In the genomic region with DNA sequence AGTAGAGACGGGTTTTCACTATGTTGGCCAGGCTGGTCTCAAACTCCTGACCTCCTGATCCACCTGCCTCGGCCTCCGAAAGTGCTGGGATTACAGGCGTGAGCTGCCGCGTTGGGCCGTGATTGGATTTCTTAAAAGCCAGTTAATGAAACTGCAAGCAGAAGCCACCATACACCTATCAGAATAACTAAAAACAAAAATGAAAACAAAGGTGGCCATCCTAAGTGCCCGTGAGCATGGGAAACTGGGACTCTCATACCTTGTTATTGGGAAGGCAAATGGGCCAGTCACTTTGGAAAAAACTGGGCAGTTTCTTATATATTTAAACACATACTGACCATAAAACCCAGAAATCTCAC, we compare ENCODE assay signal across 1 cellular context.
TF ChIP-seq lines count a peak whose summit lies in the region.

No MANE protein-coding gene starts in this region.

TF ChIP-seq in GM23338, 12 proteins besides CTCF, POLR2A, EP300 and RAD21 (continued from another document):
- TF ChIP-seq, protein P1, sequence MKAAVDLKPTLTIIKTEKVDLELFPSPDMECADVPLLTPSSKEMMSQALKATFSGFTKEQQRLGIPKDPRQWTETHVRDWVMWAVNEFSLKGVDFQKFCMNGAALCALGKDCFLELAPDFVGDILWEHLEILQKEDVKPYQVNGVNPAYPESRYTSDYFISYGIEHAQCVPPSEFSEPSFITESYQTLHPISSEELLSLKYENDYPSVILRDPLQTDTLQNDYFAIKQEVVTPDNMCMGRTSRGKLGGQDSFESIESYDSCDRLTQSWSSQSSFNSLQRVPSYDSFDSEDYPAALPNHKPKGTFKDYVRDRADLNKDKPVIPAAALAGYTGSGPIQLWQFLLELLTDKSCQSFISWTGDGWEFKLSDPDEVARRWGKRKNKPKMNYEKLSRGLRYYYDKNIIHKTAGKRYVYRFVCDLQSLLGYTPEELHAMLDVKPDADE (IDR thresholded peaks at IDR 0.05): no peak
- TF ChIP-seq, protein P2, sequence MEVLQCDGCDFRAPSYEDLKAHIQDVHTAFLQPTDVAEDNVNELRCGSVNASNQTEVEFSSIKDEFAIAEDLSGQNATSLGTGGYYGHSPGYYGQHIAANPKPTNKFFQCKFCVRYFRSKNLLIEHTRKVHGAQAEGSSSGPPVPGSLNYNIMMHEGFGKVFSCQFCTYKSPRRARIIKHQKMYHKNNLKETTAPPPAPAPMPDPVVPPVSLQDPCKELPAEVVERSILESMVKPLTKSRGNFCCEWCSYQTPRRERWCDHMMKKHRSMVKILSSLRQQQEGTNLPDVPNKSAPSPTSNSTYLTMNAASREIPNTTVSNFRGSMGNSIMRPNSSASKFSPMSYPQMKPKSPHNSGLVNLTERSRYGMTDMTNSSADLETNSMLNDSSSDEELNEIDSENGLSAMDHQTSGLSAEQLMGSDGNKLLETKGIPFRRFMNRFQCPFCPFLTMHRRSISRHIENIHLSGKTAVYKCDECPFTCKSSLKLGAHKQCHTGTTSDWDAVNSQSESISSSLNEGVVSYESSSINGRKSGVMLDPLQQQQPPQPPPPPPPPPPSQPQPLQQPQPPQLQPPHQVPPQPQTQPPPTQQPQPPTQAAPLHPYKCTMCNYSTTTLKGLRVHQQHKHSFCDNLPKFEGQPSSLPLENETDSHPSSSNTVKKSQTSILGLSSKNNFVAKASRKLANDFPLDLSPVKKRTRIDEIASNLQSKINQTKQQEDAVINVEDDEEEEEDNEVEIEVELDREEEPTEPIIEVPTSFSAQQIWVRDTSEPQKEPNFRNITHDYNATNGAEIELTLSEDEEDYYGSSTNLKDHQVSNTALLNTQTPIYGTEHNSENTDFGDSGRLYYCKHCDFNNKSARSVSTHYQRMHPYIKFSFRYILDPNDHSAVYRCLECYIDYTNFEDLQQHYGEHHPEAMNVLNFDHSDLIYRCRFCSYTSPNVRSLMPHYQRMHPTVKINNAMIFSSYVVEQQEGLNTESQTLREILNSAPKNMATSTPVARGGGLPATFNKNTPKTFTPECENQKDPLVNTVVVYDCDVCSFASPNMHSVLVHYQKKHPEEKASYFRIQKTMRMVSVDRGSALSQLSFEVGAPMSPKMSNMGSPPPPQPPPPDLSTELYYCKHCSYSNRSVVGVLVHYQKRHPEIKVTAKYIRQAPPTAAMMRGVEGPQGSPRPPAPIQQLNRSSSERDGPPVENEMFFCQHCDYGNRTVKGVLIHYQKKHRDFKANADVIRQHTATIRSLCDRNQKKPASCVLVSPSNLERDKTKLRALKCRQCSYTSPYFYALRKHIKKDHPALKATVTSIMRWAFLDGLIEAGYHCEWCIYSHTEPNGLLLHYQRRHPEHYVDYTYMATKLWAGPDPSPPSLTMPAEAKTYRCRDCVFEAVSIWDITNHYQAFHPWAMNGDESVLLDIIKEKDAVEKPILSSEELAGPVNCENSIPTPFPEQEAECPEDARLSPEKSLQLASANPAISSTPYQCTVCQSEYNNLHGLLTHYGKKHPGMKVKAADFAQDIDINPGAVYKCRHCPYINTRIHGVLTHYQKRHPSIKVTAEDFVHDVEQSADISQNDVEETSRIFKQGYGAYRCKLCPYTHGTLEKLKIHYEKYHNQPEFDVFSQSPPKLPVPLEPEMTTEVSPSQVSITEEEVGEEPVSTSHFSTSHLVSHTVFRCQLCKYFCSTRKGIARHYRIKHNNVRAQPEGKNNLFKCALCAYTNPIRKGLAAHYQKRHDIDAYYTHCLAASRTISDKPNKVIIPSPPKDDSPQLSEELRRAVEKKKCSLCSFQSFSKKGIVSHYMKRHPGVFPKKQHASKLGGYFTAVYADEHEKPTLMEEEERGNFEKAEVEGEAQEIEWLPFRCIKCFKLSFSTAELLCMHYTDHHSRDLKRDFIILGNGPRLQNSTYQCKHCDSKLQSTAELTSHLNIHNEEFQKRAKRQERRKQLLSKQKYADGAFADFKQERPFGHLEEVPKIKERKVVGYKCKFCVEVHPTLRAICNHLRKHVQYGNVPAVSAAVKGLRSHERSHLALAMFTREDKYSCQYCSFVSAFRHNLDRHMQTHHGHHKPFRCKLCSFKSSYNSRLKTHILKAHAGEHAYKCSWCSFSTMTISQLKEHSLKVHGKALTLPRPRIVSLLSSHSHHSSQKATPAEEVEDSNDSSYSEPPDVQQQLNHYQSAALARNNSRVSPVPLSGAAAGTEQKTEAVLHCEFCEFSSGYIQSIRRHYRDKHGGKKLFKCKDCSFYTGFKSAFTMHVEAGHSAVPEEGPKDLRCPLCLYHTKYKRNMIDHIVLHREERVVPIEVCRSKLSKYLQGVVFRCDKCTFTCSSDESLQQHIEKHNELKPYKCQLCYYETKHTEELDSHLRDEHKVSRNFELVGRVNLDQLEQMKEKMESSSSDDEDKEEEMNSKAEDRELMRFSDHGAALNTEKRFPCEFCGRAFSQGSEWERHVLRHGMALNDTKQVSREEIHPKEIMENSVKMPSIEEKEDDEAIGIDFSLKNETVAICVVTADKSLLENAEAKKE (CRISPR knock-in tag; IDR thresholded peaks at IDR 0.05): no peak
